Comparison of ENCODE assay signal across 14 cellular contexts in the genomic region with DNA sequence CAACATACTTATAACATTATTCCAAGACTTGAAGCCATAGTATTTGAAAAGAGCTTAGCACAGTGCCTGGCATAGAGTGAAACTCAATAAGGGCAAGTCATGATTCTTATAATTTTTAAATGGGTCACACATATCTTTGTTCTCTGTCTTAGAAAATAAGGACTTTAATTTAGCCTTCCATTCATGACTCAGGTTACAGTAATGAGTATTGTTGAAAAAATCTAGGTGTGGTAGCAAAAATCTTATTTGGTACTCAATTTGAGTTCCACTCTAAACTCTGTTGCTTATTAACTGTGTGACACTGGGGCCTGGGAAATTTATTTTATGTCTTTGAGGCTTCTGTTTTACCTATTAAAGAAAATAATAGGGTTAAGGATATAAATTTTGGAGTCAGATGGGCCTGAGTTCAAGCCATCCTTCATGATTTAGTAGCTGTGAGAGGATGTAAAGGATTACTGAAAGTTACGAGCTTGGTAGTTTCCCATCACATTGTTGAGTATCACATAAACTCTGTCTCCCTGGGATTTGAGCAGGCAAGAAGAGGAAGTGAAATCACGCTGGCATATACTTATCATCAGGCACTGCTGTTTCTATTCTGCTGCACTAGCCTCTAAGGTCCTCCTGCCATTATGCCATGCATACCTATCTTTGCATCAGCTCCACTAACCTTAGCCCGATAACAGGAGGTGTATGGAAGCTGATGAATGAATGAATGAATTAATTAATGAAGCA. TPM values are rescaled to one million over a fixed set of nuclear protein-coding genes. Genes with fewer than 3 reads are reported as not detected.
DNase-seq lines count a peak whose midpoint lies in the region; ATAC-seq and TF ChIP-seq lines count a peak whose summit lies in the region.
"Had no signal": no experiment of that assay in that cellular context is flagged by ENCODE, and none has a peak within 500 bp of the region (broad histone marks: within the 10 kb centered on the region; RNA-seq: fewer than 3 reads in every experiment).

No MANE protein-coding gene starts in this region.

- H3K4me3 ChIP-seq in RWPE2 (ENCODE audit: severe bottlenecking): no peak overlapping the region
- H3K4me3 ChIP-seq: A549 had no signal

- no peaks in the 10 kb centered on the region for H3K9me3 ChIP-seq in RWPE2 (ENCODE audit: severe bottlenecking)
- H3K9me3 ChIP-seq: A549 had no signal

- DNase-seq in A172 (ENCODE audit: low spot score) (peak; percentile 34), RWPE2 (ENCODE audit: low spot score) (no peak), cerebellum (ENCODE audit: low spot score) (no peak), NCI-H82 treated with DMSO at 0.1 percent for 48 hours (lab: John Stamatoyannopoulos, UW; ENCODE audit: unreplicated experiment) (no peak), DMS79 (lab: John Stamatoyannopoulos, UW) (no peak)
- DNase-seq: activated CD4-positive, alpha-beta T cell treated with anti-CD3 and anti-CD28 coated beads, Interleukin-2, amount 50 U/mL, for 1 hour; DMS53; NCI-H510A treated with DMSO at 0.1 percent for 48 hours; SW 1271 had no signal

- no peaks in the 10 kb centered on the region for H3K27me3 ChIP-seq in RWPE2 (ENCODE audit: insufficient read depth, poor library complexity, severe bottlenecking)

- H3K4me1 ChIP-seq in RWPE2 (ENCODE audit: insufficient read depth, poor library complexity, severe bottlenecking): peaks cover 15% of the 10 kb centered on the region
- H3K4me1 ChIP-seq: A549 had no signal

- no peak for TF ChIP-seq CTCF in RWPE2 (IDR thresholded peaks at IDR 0.05; ENCODE audit: poor library complexity, severe bottlenecking)

- peak overlapping the region; percentile 48 for H3K27ac ChIP-seq in RWPE2 (ENCODE audit: poor library complexity, severe bottlenecking)
- H3K27ac ChIP-seq: A549, KMS-11 had no signal

- ATAC-seq in GM21367 (IDR thresholded peaks at IDR 0.05; ENCODE audit: unreplicated experiment): peak; percentile 79
- peak; percentile 86 for ATAC-seq in HG03342 (IDR thresholded peaks at IDR 0.05; ENCODE audit: unreplicated experiment)
- peak; percentile 71 for ATAC-seq in RWPE2 (ENCODE audit: low read depth)
- no peak for ATAC-seq in HG03571 (IDR thresholded peaks at IDR 0.05; ENCODE audit: unreplicated experiment)
- ATAC-seq: A549 had no signal

- no peaks in the 10 kb centered on the region for H3K36me3 ChIP-seq in RWPE2 (ENCODE audit: low read depth)

RNA-seq across cellular contexts. Expression of gene SPINK9, which starts 1.5 kb away (rescaled TPM):
- total RNA-seq in A172 (2014; rRNA removed; shearing (Covaris generic)): not detected in 2 replicates
- not detected for total RNA-seq in cerebellum

RNA-seq across cellular contexts. Expression of gene SPINK7, which starts 24.6 kb away (rescaled TPM):
- not detected in 2 replicates for total RNA-seq in A172 (2014; rRNA removed; shearing (Covaris generic))
- not detected for total RNA-seq in cerebellum

RNA-seq across cellular contexts. Expression of gene FBXO38, which starts 46.9 kb away (rescaled TPM):
- 40.9 and 48.6 TPM in 2 replicates for total RNA-seq in A172 (2014; rRNA removed; shearing (Covaris generic))
- 94.8 TPM for total RNA-seq in cerebellum
